ENCODE assay signal across 7 cellular contexts in the genomic region with DNA sequence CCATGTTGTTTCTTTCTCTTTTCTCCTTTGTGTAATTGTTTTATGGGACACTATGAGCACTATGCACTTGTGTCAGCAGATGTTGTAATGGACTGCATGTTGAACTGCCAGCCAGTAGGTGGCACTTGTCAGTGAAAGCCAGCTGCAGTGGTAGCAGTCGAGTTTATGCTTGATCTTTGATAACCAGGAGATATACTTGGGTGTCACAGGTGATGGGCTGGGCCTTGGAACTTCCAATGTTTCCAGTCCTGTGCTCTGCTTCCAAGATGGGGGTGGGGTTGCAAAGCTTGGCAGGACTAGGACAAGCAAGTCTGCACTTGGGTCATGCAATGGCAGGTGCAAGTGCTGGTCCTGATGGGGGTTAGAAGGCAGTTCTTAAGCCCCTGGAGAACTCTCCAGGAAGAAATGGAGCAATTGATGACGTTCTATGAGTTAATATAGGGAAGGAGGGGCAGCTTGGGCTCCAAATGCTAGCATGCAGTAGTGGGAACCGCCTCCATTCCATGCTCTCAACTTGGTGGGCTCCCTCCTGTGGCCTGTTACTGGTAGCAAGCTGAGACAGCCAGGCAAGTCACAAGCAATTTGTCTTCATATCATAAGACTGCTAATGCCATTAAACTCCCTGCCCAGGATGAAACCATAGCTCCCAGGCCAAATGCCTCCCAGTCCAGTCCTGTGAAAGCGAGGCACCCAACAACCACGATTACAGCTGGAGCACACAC. TPM values are rescaled to one million over a fixed set of nuclear protein-coding genes. Genes with fewer than 3 reads are reported as not detected.
DNase-seq lines count a peak whose midpoint lies in the region; ATAC-seq and TF ChIP-seq lines count a peak whose summit lies in the region.

No MANE protein-coding gene starts in this region.

- TF ChIP-seq CTCF in GM12865 (IDR thresholded peaks at IDR 0.05; ENCODE audit: insufficient read depth, low read depth, low read length, missing control alignments) (peak; percentile 78), activated B cell treated with CpG ODN at 0.5 μM for 24 hours (IDR thresholded peaks at IDR 0.05) (no peak), neural cell (IDR thresholded peaks at IDR 0.05; ENCODE audit: poor library complexity, severe bottlenecking) (peak; percentile 21)

- no peak overlapping the region for H3K9ac ChIP-seq in neural cell (ENCODE audit: low read length)

- TF ChIP-seq RAD21 in neural cell (conservative IDR thresholded peaks at IDR 0.05): no peak

- H3K36me3 ChIP-seq in neural cell (ENCODE audit: insufficient read depth, low read length): no peaks in the 10 kb centered on the region

- ATAC-seq in GM21423 (IDR thresholded peaks at IDR 0.05; ENCODE audit: unreplicated experiment): peak; percentile 99
- peak; percentile 90 for ATAC-seq in HG03558 (IDR thresholded peaks at IDR 0.05; ENCODE audit: extremely low read depth, unreplicated experiment)
- ATAC-seq in activated B cell treated with CpG ODN at 0.5 μM for 24 hours (ENCODE audit: low read depth): peak; percentile 75

- intact Hi-C loops in activated B cell treated with CpG ODN at 0.5 μM for 24 hours (cut with micrococcal nuclease): loop anchor here (1.0 to 5.0 kb wide), 4 partner anchors 232 to 419 kb away; no protein-coding TSS in a partner anchor

- no peaks in the 10 kb centered on the region for H3K27me3 ChIP-seq in neural cell (ENCODE audit: insufficient read depth, low read depth, low read length)

- no peak overlapping the region for H3K27ac Mint-ChIP-seq in activated B cell treated with CpG ODN at 0.5 μM for 24 hours

- H3K27me3 Mint-ChIP-seq in activated B cell treated with CpG ODN at 0.5 μM for 24 hours: peaks cover 11% of the 10 kb centered on the region

- peaks cover 3% of the 10 kb centered on the region for H3K9me3 Mint-ChIP-seq in activated B cell treated with CpG ODN at 0.5 μM for 24 hours

- no peaks in the 10 kb centered on the region for H3K4me1 Mint-ChIP-seq in activated B cell treated with CpG ODN at 0.5 μM for 24 hours

- no peak overlapping the region for H3K27ac ChIP-seq in neural cell (ENCODE audit: low read length)

- POLR2A ChIA-PET in activated B cell treated with CpG ODN at 0.5 μM for 24 hours (lab: Charles Lee): no interaction called here

- H3K4me3 ChIP-seq in GM12865 (ENCODE audit: low read depth, low read length) (no peak overlapping the region), neural cell (ENCODE audit: low read length) (no peak overlapping the region)

- no peak overlapping the region for H3K4me2 ChIP-seq in neural cell (ENCODE audit: low read length)

- no peaks in the 10 kb centered on the region for H3K36me3 Mint-ChIP-seq in activated B cell treated with CpG ODN at 0.5 μM for 24 hours (ENCODE audit: low read depth)

- no peaks in the 10 kb centered on the region for H3K9me2 ChIP-seq in neural cell (ENCODE audit: insufficient read depth, low read length)

- no peaks in the 10 kb centered on the region for H3F3A ChIP-seq in neural cell (ENCODE audit: insufficient read depth, low read length, poor library complexity, severe bottlenecking)

- no peaks in the 10 kb centered on the region for H3K9me3 ChIP-seq in neural cell (ENCODE audit: low read length)

- DNase-seq in GM12865 (ENCODE audit: low read depth): peak; percentile 66
- no peak for DNase-seq in activated B cell treated with CpG ODN at 0.5 μM for 24 hours
- DNase-seq in erythroblast (lab: John Stamatoyannopoulos, UW): peak; percentile 60
- no peak for DNase-seq in superior temporal gyrus (ENCODE audit: extremely low spot score)

- no peak for TF ChIP-seq EP300 in neural cell (conservative IDR thresholded peaks at IDR 0.05; ENCODE audit: poor library complexity, severe bottlenecking)

- CTCF ChIA-PET in activated B cell treated with CpG ODN at 0.5 μM for 24 hours (lab: Charles Lee): interaction anchor here (0.8 to 2.3 kb wide), 7 partner anchors 205 to 421 kb away, joined by 3 to 33 read pairs (median 6); no protein-coding TSS in a partner anchor

- H2AFZ ChIP-seq in neural cell (ENCODE audit: low read depth, low read length): no peak overlapping the region

- no peak for TF ChIP-seq POLR2A in erythroblast (IDR thresholded peaks at IDR 0.05; ENCODE audit: low read length)

- H4K20me1 ChIP-seq in neural cell (ENCODE audit: insufficient read depth): no peaks in the 10 kb centered on the region

- H3K79me2 ChIP-seq in neural cell (replicated peaks; ENCODE audit: insufficient read depth, low read length): no peaks in the 10 kb centered on the region

- no peak overlapping the region for H3K4me3 Mint-ChIP-seq in activated B cell treated with CpG ODN at 0.5 μM for 24 hours

TF ChIP-seq in neural cell, 6 proteins besides CTCF, POLR2A, EP300 and RAD21:
- TF ChIP-seq MXI1 (conservative IDR thresholded peaks at IDR 0.05; ENCODE audit: poor library complexity, severe bottlenecking) (no peak), POLR2AphosphoS5 (IDR thresholded peaks at IDR 0.05) (no peak), EZH2 (IDR thresholded peaks at IDR 0.05; ENCODE audit: borderline replicate concordance, insufficient read depth, low read length, poor library complexity, severe bottlenecking) (no peak), SMC3 (conservative IDR thresholded peaks at IDR 0.05; ENCODE audit: poor library complexity) (no peak), TAF1 (IDR thresholded peaks at IDR 0.05; ENCODE audit: low read depth) (no peak)
- TF ChIP-seq, protein P1, sequence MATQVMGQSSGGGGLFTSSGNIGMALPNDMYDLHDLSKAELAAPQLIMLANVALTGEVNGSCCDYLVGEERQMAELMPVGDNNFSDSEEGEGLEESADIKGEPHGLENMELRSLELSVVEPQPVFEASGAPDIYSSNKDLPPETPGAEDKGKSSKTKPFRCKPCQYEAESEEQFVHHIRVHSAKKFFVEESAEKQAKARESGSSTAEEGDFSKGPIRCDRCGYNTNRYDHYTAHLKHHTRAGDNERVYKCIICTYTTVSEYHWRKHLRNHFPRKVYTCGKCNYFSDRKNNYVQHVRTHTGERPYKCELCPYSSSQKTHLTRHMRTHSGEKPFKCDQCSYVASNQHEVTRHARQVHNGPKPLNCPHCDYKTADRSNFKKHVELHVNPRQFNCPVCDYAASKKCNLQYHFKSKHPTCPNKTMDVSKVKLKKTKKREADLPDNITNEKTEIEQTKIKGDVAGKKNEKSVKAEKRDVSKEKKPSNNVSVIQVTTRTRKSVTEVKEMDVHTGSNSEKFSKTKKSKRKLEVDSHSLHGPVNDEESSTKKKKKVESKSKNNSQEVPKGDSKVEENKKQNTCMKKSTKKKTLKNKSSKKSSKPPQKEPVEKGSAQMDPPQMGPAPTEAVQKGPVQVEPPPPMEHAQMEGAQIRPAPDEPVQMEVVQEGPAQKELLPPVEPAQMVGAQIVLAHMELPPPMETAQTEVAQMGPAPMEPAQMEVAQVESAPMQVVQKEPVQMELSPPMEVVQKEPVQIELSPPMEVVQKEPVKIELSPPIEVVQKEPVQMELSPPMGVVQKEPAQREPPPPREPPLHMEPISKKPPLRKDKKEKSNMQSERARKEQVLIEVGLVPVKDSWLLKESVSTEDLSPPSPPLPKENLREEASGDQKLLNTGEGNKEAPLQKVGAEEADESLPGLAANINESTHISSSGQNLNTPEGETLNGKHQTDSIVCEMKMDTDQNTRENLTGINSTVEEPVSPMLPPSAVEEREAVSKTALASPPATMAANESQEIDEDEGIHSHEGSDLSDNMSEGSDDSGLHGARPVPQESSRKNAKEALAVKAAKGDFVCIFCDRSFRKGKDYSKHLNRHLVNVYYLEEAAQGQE (IDR thresholded peaks at IDR 0.05; ENCODE audit: borderline replicate concordance): no peak

RNA-seq across cellular contexts. Expression of a gene that starts 21.0 kb away (rescaled TPM):
- not detected in 2 replicates for total RNA-seq in activated B cell treated with CpG ODN at 0.5 μM for 24 hours
- polyA plus RNA-seq in neural cell: 0.28 TPM in 1 of 2 replicates, not detected in the other
- polyA minus RNA-seq in neural cell: 0.24 and 0.46 TPM in 2 replicates

Comparison
In these comparisons a context has a peak if more than half of its experiments do, and no peak if none do; other contexts are left out.
1. DNase-seq: peak in GM12865 (single experiment) and erythroblast (2 of 2); none in activated B cell treated with CpG ODN at 0.5 μM for 24 hours (single experiment) and superior temporal gyrus (single experiment).
2. Peak in every context shown above with its lines, with median percentiles within 50 percentile points of each other: ATAC-seq.